Comparison of ENCODE assay signal across 3 cellular contexts in the genomic region with DNA sequence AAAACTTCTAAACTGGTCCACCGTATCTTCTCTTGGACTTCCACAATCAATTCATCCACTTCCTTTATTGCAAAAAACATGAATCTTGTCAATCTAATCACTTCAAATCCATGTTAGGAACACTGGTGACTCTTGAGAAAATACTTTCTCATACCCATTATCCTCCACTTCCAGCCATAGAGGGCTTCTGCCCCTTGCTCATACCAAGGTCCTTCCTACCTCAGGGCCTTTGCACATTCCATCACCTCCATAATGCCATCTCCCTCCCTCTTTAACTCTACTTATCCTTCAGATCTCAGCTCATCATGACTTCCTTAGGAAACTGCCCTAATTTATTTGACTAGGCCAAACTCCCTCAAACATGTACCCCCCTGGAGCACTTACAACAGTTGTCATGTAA.
TF ChIP-seq lines count a peak whose summit lies in the region.

No MANE protein-coding gene starts in this region.

TF ChIP-seq in HepG2, 621 proteins besides CTCF, POLR2A, EP300 and RAD21:
- TF ChIP-seq U2AF2 (IDR thresholded peaks at IDR 0.05; ENCODE audit: low read depth, low read length) (no peak), CHD4 (IDR thresholded peaks at IDR 0.05; ENCODE audit: borderline replicate concordance, low read length) (peak; percentile 89; the same call in 1 of the 2 replicates), ADNP (CRISPR knock-in tag; IDR thresholded peaks at IDR 0.05) (peak; percentile 72; the same call in 1 of the 2 replicates), ZMYM3 (CRISPR knock-in tag; IDR thresholded peaks at IDR 0.05) (peak; percentile 83)

TF ChIP-seq in WTC11, 78 proteins besides CTCF, POLR2A, EP300 and RAD21:
- TF ChIP-seq GABPB1 (CRISPR knock-in tag; IDR thresholded peaks at IDR 0.05) (0 out of 2 replicates have a peak, but pooled peaks have one; percentile 14), ELF4 (CRISPR knock-in tag; IDR thresholded peaks at IDR 0.05; ENCODE audit: low read depth) (no peak), TP53 (CRISPR knock-in tag; IDR thresholded peaks at IDR 0.05) (no peak), FOXP1 (CRISPR knock-in tag; IDR thresholded peaks at IDR 0.05; ENCODE audit: borderline replicate concordance) (no peak)
- TF ChIP-seq, protein P1, sequence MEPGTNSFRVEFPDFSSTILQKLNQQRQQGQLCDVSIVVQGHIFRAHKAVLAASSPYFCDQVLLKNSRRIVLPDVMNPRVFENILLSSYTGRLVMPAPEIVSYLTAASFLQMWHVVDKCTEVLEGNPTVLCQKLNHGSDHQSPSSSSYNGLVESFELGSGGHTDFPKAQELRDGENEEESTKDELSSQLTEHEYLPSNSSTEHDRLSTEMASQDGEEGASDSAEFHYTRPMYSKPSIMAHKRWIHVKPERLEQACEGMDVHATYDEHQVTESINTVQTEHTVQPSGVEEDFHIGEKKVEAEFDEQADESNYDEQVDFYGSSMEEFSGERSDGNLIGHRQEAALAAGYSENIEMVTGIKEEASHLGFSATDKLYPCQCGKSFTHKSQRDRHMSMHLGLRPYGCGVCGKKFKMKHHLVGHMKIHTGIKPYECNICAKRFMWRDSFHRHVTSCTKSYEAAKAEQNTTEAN (CRISPR knock-in tag; IDR thresholded peaks at IDR 0.05), result no peak

TF ChIP-seq in H1, 55 proteins besides CTCF, POLR2A, EP300 and RAD21:
- no peak for TF ChIP-seq JUND (IDR thresholded peaks at IDR 0.05; ENCODE audit: low read length)
- no peak for TF ChIP-seq TBP (IDR thresholded peaks at IDR 0.05; ENCODE audit: low read depth, low read length)
- TF ChIP-seq SIN3A (conservative IDR thresholded peaks at IDR 0.05 in 1 of 2, IDR thresholded peaks at IDR 0.05 in 1 of 2; ENCODE audit: low read depth in 1 of 2, low read length in 2 of 2), result no peak
- TF ChIP-seq KDM1A (IDR thresholded peaks at IDR 0.05; ENCODE audit: borderline replicate concordance, low read length), result no peak
- no peak for TF ChIP-seq SUZ12 (IDR thresholded peaks at IDR 0.05; ENCODE audit: low read length)
- TF ChIP-seq RFX5 (IDR thresholded peaks at IDR 0.05; ENCODE audit: borderline replicate concordance, low read depth, low read length), result no peak
- TF ChIP-seq SIRT6 (IDR thresholded peaks at IDR 0.05; ENCODE audit: low read length), result no peak
- no peak for TF ChIP-seq ASH2L (IDR thresholded peaks at IDR 0.05; ENCODE audit: low read length)
- TF ChIP-seq SRF (IDR thresholded peaks at IDR 0.05; ENCODE audit: low read depth, low read length), result no peak
- TF ChIP-seq CHD1 (IDR thresholded peaks at IDR 0.05; ENCODE audit: low read depth, low read length), result no peak
- no peak for TF ChIP-seq HDAC2 (IDR thresholded peaks at IDR 0.05; ENCODE audit: borderline replicate concordance in 1 of 2, low read depth in 2 of 2, low read length in 2 of 2)
- TF ChIP-seq, protein P2, sequence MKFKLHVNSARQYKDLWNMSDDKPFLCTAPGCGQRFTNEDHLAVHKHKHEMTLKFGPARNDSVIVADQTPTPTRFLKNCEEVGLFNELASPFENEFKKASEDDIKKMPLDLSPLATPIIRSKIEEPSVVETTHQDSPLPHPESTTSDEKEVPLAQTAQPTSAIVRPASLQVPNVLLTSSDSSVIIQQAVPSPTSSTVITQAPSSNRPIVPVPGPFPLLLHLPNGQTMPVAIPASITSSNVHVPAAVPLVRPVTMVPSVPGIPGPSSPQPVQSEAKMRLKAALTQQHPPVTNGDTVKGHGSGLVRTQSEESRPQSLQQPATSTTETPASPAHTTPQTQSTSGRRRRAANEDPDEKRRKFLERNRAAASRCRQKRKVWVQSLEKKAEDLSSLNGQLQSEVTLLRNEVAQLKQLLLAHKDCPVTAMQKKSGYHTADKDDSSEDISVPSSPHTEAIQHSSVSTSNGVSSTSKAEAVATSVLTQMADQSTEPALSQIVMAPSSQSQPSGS (IDR thresholded peaks at IDR 0.05; ENCODE audit: low read length), result no peak
- TF ChIP-seq CEBPB (IDR thresholded peaks at IDR 0.05; ENCODE audit: low read depth, low read length), result no peak
- no peak for TF ChIP-seq SIX5 (IDR thresholded peaks at IDR 0.05; ENCODE audit: low read depth, low read length)
- TF ChIP-seq POLR2AphosphoS5 (IDR thresholded peaks at IDR 0.05; ENCODE audit: low read depth, low read length), result no peak
- TF ChIP-seq SAP30 (IDR thresholded peaks at IDR 0.05; ENCODE audit: insufficient read depth, insufficient replicate concordance, low read length), result no peak
- TF ChIP-seq, protein P3, sequence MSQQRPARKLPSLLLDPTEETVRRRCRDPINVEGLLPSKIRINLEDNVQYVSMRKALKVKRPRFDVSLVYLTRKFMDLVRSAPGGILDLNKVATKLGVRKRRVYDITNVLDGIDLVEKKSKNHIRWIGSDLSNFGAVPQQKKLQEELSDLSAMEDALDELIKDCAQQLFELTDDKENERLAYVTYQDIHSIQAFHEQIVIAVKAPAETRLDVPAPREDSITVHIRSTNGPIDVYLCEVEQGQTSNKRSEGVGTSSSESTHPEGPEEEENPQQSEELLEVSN (IDR thresholded peaks at IDR 0.05), result no peak
- TF ChIP-seq MAFK (IDR thresholded peaks at IDR 0.05; ENCODE audit: low read depth, low read length), result no peak
- no peak for TF ChIP-seq CTBP2 (IDR thresholded peaks at IDR 0.05; ENCODE audit: borderline replicate concordance, insufficient read depth, insufficient read length, low read length)
- TF ChIP-seq RXRA (IDR thresholded peaks at IDR 0.05; ENCODE audit: insufficient read depth, low read depth, low read length), result no peak
